8 cellular contexts compared by ENCODE assay signal in the genomic region with DNA sequence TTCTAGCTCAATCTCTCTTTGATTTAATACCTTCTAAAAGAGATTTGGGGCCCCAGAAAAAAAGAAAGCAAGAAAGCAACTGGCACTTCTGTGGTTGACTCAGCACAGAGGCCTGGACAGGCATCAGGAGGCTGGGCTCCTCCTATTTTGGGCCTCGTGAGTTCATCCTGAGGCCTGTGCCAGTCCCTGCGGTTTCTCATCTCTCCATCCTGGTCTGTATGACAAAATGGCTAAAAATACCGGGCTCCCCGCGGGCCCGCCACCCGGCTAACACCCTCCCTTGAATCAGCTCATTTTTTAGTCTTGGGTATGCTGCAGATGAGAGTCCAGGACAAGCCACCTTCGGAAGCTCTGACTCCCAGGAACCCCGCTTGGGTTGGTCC.
DNase-seq lines count a peak whose midpoint lies in the region; ATAC-seq and TF ChIP-seq lines count a peak whose summit lies in the region.

No MANE protein-coding gene starts in this region.

- peak overlapping the region; percentile 83 for H3K27ac ChIP-seq in vagina

- ATAC-seq in activated naive CD8-positive, alpha-beta T cell treated with anti-CD3 and anti-CD28 coated beads, Interleukin-2, amount 50 U/mL, for 24 hours = peak; percentile 58
- peak; percentile 95 for ATAC-seq in left ventricle myocardium superior

- no peak for TF ChIP-seq CTCF in vagina (IDR thresholded peaks at IDR 0.05)

- no peaks in the 10 kb centered on the region for H3K27me3 ChIP-seq in vagina

- CTCF ChIA-PET in activated CD4-positive, alpha-beta memory T cell treated with anti-CD3 and anti-CD28 coated beads, Interleukin-2, amount 10 ng/mL, durations not matched to agents 7 days and 5 days (lab: Charles Lee) = interaction anchor here (1.1 to 1.8 kb wide), 2 partner anchors 10 to 12 kb away, joined by 4 to 7 read pairs; no protein-coding TSS in a partner anchor

- no peaks in the 10 kb centered on the region for H3K9me3 Mint-ChIP-seq in activated naive CD8-positive, alpha-beta T cell treated with anti-CD3 and anti-CD28 coated beads, Interleukin-2, amount 50 U/mL, for 24 hours
- H3K9me3 Mint-ChIP-seq in activated naive CD8-positive, alpha-beta T cell treated with anti-CD3 and anti-CD28 coated beads for 36 hours = no peaks in the 10 kb centered on the region
- no peaks in the 10 kb centered on the region for H3K9me3 Mint-ChIP-seq in activated CD4-positive, alpha-beta memory T cell treated with anti-CD3 and anti-CD28 coated beads, Interleukin-2, amount 10 ng/mL, durations not matched to agents 7 days and 5 days

- H3K4me3 ChIP-seq in vagina = no peak overlapping the region

- H3K4me1 Mint-ChIP-seq in activated naive CD8-positive, alpha-beta T cell treated with anti-CD3 and anti-CD28 coated beads, Interleukin-2, amount 50 U/mL, for 24 hours = peaks cover 14% of the 10 kb centered on the region
- H3K4me1 Mint-ChIP-seq in activated naive CD8-positive, alpha-beta T cell treated with anti-CD3 and anti-CD28 coated beads for 36 hours = peaks cover 20% of the 10 kb centered on the region
- H3K4me1 Mint-ChIP-seq in activated CD4-positive, alpha-beta memory T cell treated with anti-CD3 and anti-CD28 coated beads, Interleukin-2, amount 10 ng/mL, durations not matched to agents 7 days and 5 days = peaks cover 39% of the 10 kb centered on the region

- no peaks in the 10 kb centered on the region for H3K9me3 ChIP-seq in vagina

- H3K27ac Mint-ChIP-seq in activated naive CD8-positive, alpha-beta T cell treated with anti-CD3 and anti-CD28 coated beads, Interleukin-2, amount 50 U/mL, for 24 hours = no peak overlapping the region
- no peak overlapping the region for H3K27ac Mint-ChIP-seq in activated naive CD8-positive, alpha-beta T cell treated with anti-CD3 and anti-CD28 coated beads for 36 hours
- peak overlapping the region; percentile 62 for H3K27ac Mint-ChIP-seq in activated CD4-positive, alpha-beta memory T cell treated with anti-CD3 and anti-CD28 coated beads, Interleukin-2, amount 10 ng/mL, durations not matched to agents 7 days and 5 days

- no peaks in the 10 kb centered on the region for H3K36me3 ChIP-seq in vagina

- no peaks in the 10 kb centered on the region for H3K27me3 Mint-ChIP-seq in activated naive CD8-positive, alpha-beta T cell treated with anti-CD3 and anti-CD28 coated beads, Interleukin-2, amount 50 U/mL, for 24 hours
- no peaks in the 10 kb centered on the region for H3K27me3 Mint-ChIP-seq in activated naive CD8-positive, alpha-beta T cell treated with anti-CD3 and anti-CD28 coated beads for 36 hours
- H3K27me3 Mint-ChIP-seq in activated CD4-positive, alpha-beta memory T cell treated with anti-CD3 and anti-CD28 coated beads, Interleukin-2, amount 10 ng/mL, durations not matched to agents 7 days and 5 days = no peaks in the 10 kb centered on the region

- TF ChIP-seq POLR2A in vagina (IDR thresholded peaks at IDR 0.05) = no peak

- DNase-seq in activated naive CD8-positive, alpha-beta T cell treated with anti-CD3 and anti-CD28 coated beads, Interleukin-2, amount 50 U/mL, for 24 hours = no peak
- DNase-seq in activated naive CD8-positive, alpha-beta T cell treated with anti-CD3 and anti-CD28 coated beads for 36 hours = no peak
- DNase-seq in activated CD4-positive, alpha-beta memory T cell treated with anti-CD3 and anti-CD28 coated beads, Interleukin-2, amount 10 ng/mL, durations not matched to agents 7 days and 5 days = peak; percentile 50
- DNase-seq in left ventricle myocardium superior = peak; percentile 63
- DNase-seq in vagina (ENCODE audit: extremely low spot score in 2 of 2) = no peak
- no peak for DNase-seq in DMS153 treated with DMSO at 0.1 percent for 48 hours (lab: John Stamatoyannopoulos, UW; ENCODE audit: unreplicated experiment)
- no peak for DNase-seq in retina
- no peak for DNase-seq in SW 1271 (lab: John Stamatoyannopoulos, UW)

- H3K36me3 Mint-ChIP-seq in activated naive CD8-positive, alpha-beta T cell treated with anti-CD3 and anti-CD28 coated beads, Interleukin-2, amount 50 U/mL, for 24 hours (ENCODE audit: low read depth) = no peaks in the 10 kb centered on the region
- H3K36me3 Mint-ChIP-seq in activated naive CD8-positive, alpha-beta T cell treated with anti-CD3 and anti-CD28 coated beads for 36 hours = no peaks in the 10 kb centered on the region
- no peaks in the 10 kb centered on the region for H3K36me3 Mint-ChIP-seq in activated CD4-positive, alpha-beta memory T cell treated with anti-CD3 and anti-CD28 coated beads, Interleukin-2, amount 10 ng/mL, durations not matched to agents 7 days and 5 days (ENCODE audit: low read depth)

- intact Hi-C loops in left ventricle myocardium superior (cut with micrococcal nuclease) = no loop called here
- intact Hi-C loops in vagina (cut with DNase I) = no loop called here

- no peak overlapping the region for H3K4me3 Mint-ChIP-seq in activated naive CD8-positive, alpha-beta T cell treated with anti-CD3 and anti-CD28 coated beads, Interleukin-2, amount 50 U/mL, for 24 hours
- H3K4me3 Mint-ChIP-seq in activated naive CD8-positive, alpha-beta T cell treated with anti-CD3 and anti-CD28 coated beads for 36 hours = no peak overlapping the region
- H3K4me3 Mint-ChIP-seq in activated CD4-positive, alpha-beta memory T cell treated with anti-CD3 and anti-CD28 coated beads, Interleukin-2, amount 10 ng/mL, durations not matched to agents 7 days and 5 days = peak overlapping the region; percentile 36

- POLR2A ChIA-PET in activated CD4-positive, alpha-beta memory T cell treated with anti-CD3 and anti-CD28 coated beads, Interleukin-2, amount 10 ng/mL, durations not matched to agents 7 days and 5 days (lab: Charles Lee) = interaction anchor here (0.8 to 3.8 kb wide), 11 partner anchors 9 to 63 kb away, joined by 3 to 25 read pairs (median 5); partner anchors contain the start of gene YWHAQ

- peaks cover 15% of the 10 kb centered on the region for H3K4me1 ChIP-seq in vagina

Comparison
In these comparisons a context has a peak if more than half of its experiments do, and no peak if none do; other contexts are left out.
1. DNase-seq: peak in activated CD4-positive, alpha-beta memory T cell treated with anti-CD3 and anti-CD28 coated beads, Interleukin-2, amount 10 ng/mL, durations not matched to agents 7 days and 5 days (single experiment) and left ventricle myocardium superior (single experiment); none in activated naive CD8-positive, alpha-beta T cell treated with anti-CD3 and anti-CD28 coated beads, Interleukin-2, amount 50 U/mL, for 24 hours (single experiment), activated naive CD8-positive, alpha-beta T cell treated with anti-CD3 and anti-CD28 coated beads for 36 hours (single experiment), vagina (0 of 2), DMS153 treated with DMSO at 0.1 percent for 48 hours (single experiment), retina (single experiment) and SW 1271 (0 of 2).